19 cellular contexts compared by ENCODE assay signal in genomic region chr1:63413394-63413793, GRCh38.
"Had no signal": no experiment of that assay in that cellular context is flagged by ENCODE, and none has a peak within 500 bp of the region (broad histone marks: within the 10 kb centered on the region; RNA-seq: fewer than 3 reads in every experiment).

No MANE protein-coding gene starts in this region.

- H3K4me1 Mint-ChIP-seq: immature natural killer cell, nephron progenitor cell had no signal

- DNase-seq: cerebellar nuclear complex; effector memory CD4-positive, alpha-beta T cell; immature natural killer cell; left ventricle myocardium superior; mesenchymal stem cell; midbrain; nephron progenitor cell; stimulated activated CD4-positive, alpha-beta T cell treated with anti-CD3 and anti-CD28 coated beads, Interleukin-2, amount 100 ng/mL, for 24 hours; stimulated activated naive CD4-positive, alpha-beta T cell; stomach; substantia nigra; transverse colon had no signal

- H3K27ac ChIP-seq: coronary artery, epithelial cell of prostate, esophagus muscularis mucosa, neutrophil, stomach, thoracic aorta, transverse colon had no signal

- ATAC-seq: left ventricle myocardium superior, sciatic nerve had no signal

- H3K4me3 Mint-ChIP-seq: immature natural killer cell, nephron progenitor cell had no signal

- H3K36me3 ChIP-seq: thoracic aorta had no signal

- H3K4me1 ChIP-seq: esophagus muscularis mucosa, stomach, transverse colon had no signal

- H3K9me3 ChIP-seq: esophagus muscularis mucosa, neutrophil, stomach, thoracic aorta, transverse colon had no signal

- H3K27ac Mint-ChIP-seq: immature natural killer cell, nephron progenitor cell had no signal

- H3K27me3 ChIP-seq: esophagus muscularis mucosa, neutrophil, stomach, transverse colon had no signal

- H3K9me3 Mint-ChIP-seq: immature natural killer cell, nephron progenitor cell had no signal

- H3K4me3 ChIP-seq: coronary artery, esophagus muscularis mucosa, lung, stomach, thoracic aorta, transverse colon had no signal
